ENCODE assay signal across 8 cellular contexts in genomic region chr19:38648789-38649304, GRCh38.
DNase-seq lines count a peak whose midpoint lies in the region; ATAC-seq, FAIRE-seq and TF ChIP-seq lines count a peak whose summit lies in the region.

No MANE protein-coding gene starts in this region.

- peaks cover 19 to 63% (median 51%) of the 10 kb centered on the region in 11 experiments; a peak in 20 of 22 replicates for H4K20me1 ChIP-seq in BLaER1 treated with 17β-estradiol and CSF1 and Interleukin-3, amounts not matched to agents 10 nM and 100 nM
- peaks cover 54% of the 10 kb centered on the region for H4K20me1 ChIP-seq in Loucy (ENCODE audit: insufficient read depth, low read length, poor library complexity, severe bottlenecking)

- H3K27ac ChIP-seq in BLaER1 treated with 17β-estradiol and CSF1 and Interleukin-3, amounts not matched to agents 10 nM and 100 nM, result peak overlapping the region; percentile 53 to 85 (median 75); a peak in 18 of 22 replicates

- peaks cover 0 to 22% (median 9%) of the 10 kb centered on the region in 11 experiments; a peak in 17 of 22 replicates for H3K36me3 ChIP-seq in BLaER1 treated with 17β-estradiol and CSF1 and Interleukin-3, amounts not matched to agents 10 nM and 100 nM
- no peaks in the 10 kb centered on the region for H3K36me3 ChIP-seq in Loucy (ENCODE audit: insufficient read depth, low read length)

- no peak for TF ChIP-seq CTCF in Loucy (conservative IDR thresholded peaks at IDR 0.05; ENCODE audit: low read length)
- TF ChIP-seq CTCF in nephron (IDR thresholded peaks at IDR 0.05; ENCODE audit: unreplicated experiment in 3 of 3), result no peak

- H3K4me3 Mint-ChIP-seq in dendritic cell treated with granulocyte-macrophage colony-stimulating factor and Interleukin-4, amounts not matched to agents 40 ng/mL and 50 ng/mL, for 4 days, result peak overlapping the region; percentile 88
- H3K4me3 Mint-ChIP-seq in nephron, result peak overlapping the region; percentile 96 to 98 (median 97)

- H3K9me3 Mint-ChIP-seq in dendritic cell treated with granulocyte-macrophage colony-stimulating factor and Interleukin-4, amounts not matched to agents 40 ng/mL and 50 ng/mL, for 4 days, result no peaks in the 10 kb centered on the region
- H3K9me3 Mint-ChIP-seq in nephron, result no peaks in the 10 kb centered on the region

- intact Hi-C loops in dendritic cell treated with granulocyte-macrophage colony-stimulating factor and Interleukin-4, amounts not matched to agents 40 ng/mL and 50 ng/mL, for 4 days (cut with micrococcal nuclease), result loop anchor here (2.0 kb wide), 1 partner anchor 44 kb away; no protein-coding TSS in a partner anchor

- H3K4me2 ChIP-seq in BLaER1 treated with 17β-estradiol and CSF1 and Interleukin-3, amounts not matched to agents 10 nM and 100 nM, result peak overlapping the region; percentile 91 to 100 (median 98)
- peak overlapping the region; percentile 98 for H3K4me2 ChIP-seq in Loucy (ENCODE audit: low read depth, low read length, poor library complexity, severe bottlenecking)

- H3K27me3 ChIP-seq in BLaER1 treated with 17β-estradiol and CSF1 and Interleukin-3, amounts not matched to agents 10 nM and 100 nM, result no peaks in the 10 kb centered on the region
- peaks cover 7% of the 10 kb centered on the region for H3K27me3 ChIP-seq in Loucy (ENCODE audit: insufficient read depth, low read length, poor library complexity, severe bottlenecking)

- H3K4me1 Mint-ChIP-seq in dendritic cell treated with granulocyte-macrophage colony-stimulating factor and Interleukin-4, amounts not matched to agents 40 ng/mL and 50 ng/mL, for 4 days (ENCODE audit: low read depth), result peaks cover 57% of the 10 kb centered on the region
- peaks cover 50% of the 10 kb centered on the region for H3K4me1 Mint-ChIP-seq in nephron

- no peaks in the 10 kb centered on the region for H3K27me3 Mint-ChIP-seq in dendritic cell treated with granulocyte-macrophage colony-stimulating factor and Interleukin-4, amounts not matched to agents 40 ng/mL and 50 ng/mL, for 4 days
- H3K27me3 Mint-ChIP-seq in nephron (ENCODE audit: low read depth), result no peaks in the 10 kb centered on the region

- H3K9me3 ChIP-seq in BLaER1 treated with 17β-estradiol and CSF1 and Interleukin-3, amounts not matched to agents 10 nM and 100 nM (replicated peaks in 1 of 11), result no peaks in the 10 kb centered on the region
- H3K9me3 ChIP-seq in Loucy (ENCODE audit: insufficient read depth, low read depth, low read length), result no peaks in the 10 kb centered on the region

- H3K9me2 ChIP-seq in Loucy (replicated peaks; ENCODE audit: low read depth, low read length), result no peaks in the 10 kb centered on the region

- peak overlapping the region; percentile 86 to 99 (median 96) for H3K4me3 ChIP-seq in BLaER1 treated with 17β-estradiol and CSF1 and Interleukin-3, amounts not matched to agents 10 nM and 100 nM
- peak overlapping the region; percentile 90 for H3K4me3 ChIP-seq in Loucy (ENCODE audit: low read length, poor library complexity, severe bottlenecking)

- H3K36me3 Mint-ChIP-seq in dendritic cell treated with granulocyte-macrophage colony-stimulating factor and Interleukin-4, amounts not matched to agents 40 ng/mL and 50 ng/mL, for 4 days (ENCODE audit: low read depth), result peaks cover 23% of the 10 kb centered on the region
- H3K36me3 Mint-ChIP-seq in nephron (ENCODE audit: low read depth), result no peaks in the 10 kb centered on the region

- peaks cover 64% of the 10 kb centered on the region for H3K79me2 ChIP-seq in Loucy (ENCODE audit: insufficient read depth, low read length)

- peak overlapping the region; percentile 85 to 91 (median 89) for H3K9ac ChIP-seq in BLaER1 treated with 17β-estradiol and CSF1 and Interleukin-3, amounts not matched to agents 10 nM and 100 nM
- H3K9ac ChIP-seq in Loucy (ENCODE audit: low read depth, low read length, poor library complexity, severe bottlenecking), result peak overlapping the region; percentile 93

- DNase-seq in iPS-NIHi11 (ENCODE audit: low spot score) (no peak), HTR-8/SVneo (ENCODE audit: insufficient read length, low spot score) (no peak)

- H3K27ac Mint-ChIP-seq in dendritic cell treated with granulocyte-macrophage colony-stimulating factor and Interleukin-4, amounts not matched to agents 40 ng/mL and 50 ng/mL, for 4 days, result peak overlapping the region; percentile 83
- H3K27ac Mint-ChIP-seq in nephron, result peak overlapping the region; percentile 93 to 98 (median 95)

- no peaks in the 10 kb centered on the region for H3F3A ChIP-seq in Loucy (ENCODE audit: low read depth)

- no peak overlapping the region for H2AFZ ChIP-seq in Loucy (ENCODE audit: low read length)

- no peak for FAIRE-seq in HTR-8/SVneo (lab: Jason Lieb, UNC)

- ATAC-seq in GM21367 (IDR thresholded peaks at IDR 0.05; ENCODE audit: unreplicated experiment) (no peak), HG02884 (IDR thresholded peaks at IDR 0.05; ENCODE audit: unreplicated experiment) (no peak)

- peaks cover 41 to 53% (median 46%) of the 10 kb centered on the region in 10 experiments for H3K4me1 ChIP-seq in BLaER1 treated with 17β-estradiol and CSF1 and Interleukin-3, amounts not matched to agents 10 nM and 100 nM
- H3K4me1 ChIP-seq in Loucy (ENCODE audit: insufficient read depth, low read length, poor library complexity, severe bottlenecking), result peaks cover 47% of the 10 kb centered on the region
